Comparison of ENCODE assay signal across 1 cellular context in genomic region chr2:53508667-53509066, GRCh38.
TF ChIP-seq lines count a peak whose summit lies in the region.

No MANE protein-coding gene starts in this region.

TF ChIP-seq in GM12878, 131 proteins besides CTCF, POLR2A, EP300 and RAD21 (continued from another document):
- TF ChIP-seq CEBPZ (IDR thresholded peaks at IDR 0.05; ENCODE audit: low read depth, low read length) (no peak), CBFB (IDR thresholded peaks at IDR 0.05; ENCODE audit: low read depth) (no peak), BCLAF1 (IDR thresholded peaks at IDR 0.05) (no peak)
- TF ChIP-seq, protein P1, sequence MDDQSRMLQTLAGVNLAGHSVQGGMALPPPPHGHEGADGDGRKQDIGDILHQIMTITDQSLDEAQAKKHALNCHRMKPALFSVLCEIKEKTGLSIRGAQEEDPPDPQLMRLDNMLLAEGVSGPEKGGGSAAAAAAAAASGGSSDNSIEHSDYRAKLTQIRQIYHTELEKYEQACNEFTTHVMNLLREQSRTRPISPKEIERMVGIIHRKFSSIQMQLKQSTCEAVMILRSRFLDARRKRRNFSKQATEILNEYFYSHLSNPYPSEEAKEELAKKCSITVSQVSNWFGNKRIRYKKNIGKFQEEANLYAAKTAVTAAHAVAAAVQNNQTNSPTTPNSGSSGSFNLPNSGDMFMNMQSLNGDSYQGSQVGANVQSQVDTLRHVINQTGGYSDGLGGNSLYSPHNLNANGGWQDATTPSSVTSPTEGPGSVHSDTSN (IDR thresholded peaks at IDR 0.05; ENCODE audit: insufficient replicate concordance, low read depth, low read length), result no peak
